In the genomic region with DNA sequence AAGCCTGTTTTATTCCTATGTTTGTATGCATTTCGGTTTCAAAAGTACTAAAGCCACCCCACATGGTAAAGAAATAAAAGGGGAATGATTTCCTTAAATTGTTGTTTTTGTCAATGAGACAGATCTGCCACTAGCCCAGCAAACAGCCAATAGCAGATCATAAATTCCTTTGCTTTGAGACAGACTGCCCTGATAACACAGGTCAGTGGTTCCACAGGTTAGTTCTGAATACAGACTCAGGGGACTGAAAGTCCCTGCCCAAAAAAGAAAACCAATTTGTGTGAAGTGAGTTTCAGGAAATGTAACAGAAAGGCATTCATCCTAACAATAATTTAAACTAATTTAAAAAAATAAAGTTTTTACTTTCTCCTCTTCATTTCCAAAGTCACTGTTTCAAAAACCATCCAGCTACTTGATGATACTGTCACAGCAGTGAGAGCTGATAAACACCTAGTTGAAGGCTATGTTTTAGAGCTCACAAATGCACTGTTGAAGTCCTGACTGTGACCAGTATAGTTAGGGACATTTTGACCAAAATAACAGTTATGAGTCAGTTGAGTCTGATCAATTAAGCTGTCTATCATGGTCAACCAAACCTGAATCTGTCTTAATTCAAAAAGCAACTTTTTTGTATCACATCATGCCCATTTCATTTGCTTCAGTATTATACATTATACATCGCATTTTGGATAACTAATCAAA, we compare ENCODE assay signal across 25 cellular contexts.
A peak's percentile ranks its signal among the peaks of the same experiment; 100 is the strongest.
DNase-seq lines count a peak whose midpoint lies in the region; ATAC-seq, FAIRE-seq and TF ChIP-seq lines count a peak whose summit lies in the region.
"Had no signal": no experiment of that assay in that cellular context is flagged by ENCODE, and none has a peak within 500 bp of the region (broad histone marks: within the 10 kb centered on the region; RNA-seq: fewer than 3 reads in every experiment).

No MANE protein-coding gene starts in this region.

- TF ChIP-seq CTCF in PC-9 (conservative IDR thresholded peaks at IDR 0.05) (no peak), foreskin keratinocyte (conservative IDR thresholded peaks at IDR 0.05) (no peak)

- H3K9me2 ChIP-seq in PC-9 (ENCODE audit: insufficient read depth) = no peaks in the 10 kb centered on the region

- FAIRE-seq in small intestine (lab: Jason Lieb, UNC) = no peak
- FAIRE-seq: GM12892, GM19239, RCC 7860 had no signal

- H3K36me3 ChIP-seq in small intestine (ENCODE audit: control insufficient read depth in 2 of 2, insufficient read depth in 2 of 2, low read length in 2 of 2) (no peaks in the 10 kb centered on the region), PC-9 (ENCODE audit: low read depth) (no peaks in the 10 kb centered on the region)
- H3K36me3 ChIP-seq: SJSA1 had no signal

- H4K20me1 ChIP-seq in PC-9 (ENCODE audit: insufficient read depth) = no peaks in the 10 kb centered on the region

- H3K27me3 ChIP-seq in small intestine (ENCODE audit: control insufficient read depth in 2 of 2, insufficient read depth in 2 of 2, low read length in 2 of 2) (no peaks in the 10 kb centered on the region), PC-9 (ENCODE audit: insufficient read depth, low read depth) (no peaks in the 10 kb centered on the region), foreskin keratinocyte (peaks cover 15% of the 10 kb centered on the region)
- H3K27me3 ChIP-seq: SJSA1 had no signal

- BruUV-seq in PC-9 (replicated peaks; lab: Mats Ljungman, UMichigan) = no TSS peak

- H3F3A ChIP-seq in PC-9 (ENCODE audit: insufficient read depth, low read depth) = no peaks in the 10 kb centered on the region

- WGBS in small intestine, 3 donors = 51 to 60% (median 58%) methylated on average over 2 of the region's 2 CpGs

- no peak overlapping the region for H3K27ac ChIP-seq in small intestine (ENCODE audit: low read depth in 1 of 2, low read length in 1 of 2)
- no peak overlapping the region for H3K27ac ChIP-seq in PC-9
- H3K27ac ChIP-seq in foreskin keratinocyte = no peak overlapping the region
- H3K27ac ChIP-seq: KMS-11, SJSA1 had no signal

- ATAC-seq in GM18868 (IDR thresholded peaks at IDR 0.05; ENCODE audit: unreplicated experiment) (peak; percentile 69), HG02884 (IDR thresholded peaks at IDR 0.05; ENCODE audit: unreplicated experiment) (peak; percentile 59), foreskin keratinocyte (no peak), HG03520 (IDR thresholded peaks at IDR 0.05; ENCODE audit: unreplicated experiment) (no peak)
- ATAC-seq: Right ventricle myocardium inferior had no signal

- no peaks in the 10 kb centered on the region for H3K9me3 ChIP-seq in small intestine (ENCODE audit: control insufficient read depth, low read depth)
- no peaks in the 10 kb centered on the region for H3K9me3 ChIP-seq in PC-9 (ENCODE audit: insufficient read depth, low read depth)
- H3K9me3 ChIP-seq: SJSA1 had no signal

- no peaks in the 10 kb centered on the region for H3K4me1 ChIP-seq in small intestine (ENCODE audit: control insufficient read depth in 2 of 2, insufficient read depth in 1 of 2, low read depth in 1 of 2, low read length in 1 of 2)
- no peaks in the 10 kb centered on the region for H3K4me1 ChIP-seq in PC-9 (replicated peaks; ENCODE audit: insufficient read depth)
- H3K4me1 ChIP-seq in foreskin keratinocyte = no peaks in the 10 kb centered on the region
- H3K4me1 ChIP-seq: SJSA1 had no signal

- DNase-seq in iPS-NIHi7 (ENCODE audit: extremely low spot score) (peak; percentile 28), small intestine (peak; percentile 14), PC-9 (no peak), foreskin keratinocyte (no peak), HEK293T (ENCODE audit: extremely low spot score) (no peak)
- DNase-seq: CD4-positive, CD25-positive, alpha-beta regulatory T cell; DMS 273 treated with DMSO at 0.1 percent for 48 hours; DND-41; H7; NCI-H1105; NCI-H146; NCI-H2029; NCI-H226; NCI-H510A treated with DMSO at 0.1 percent for 48 hours; NCI-H774; T-helper 1 cell had no signal

- no peak overlapping the region for H2AFZ ChIP-seq in PC-9

- H3K79me2 ChIP-seq in PC-9 (ENCODE audit: low read depth) = no peaks in the 10 kb centered on the region

- no peak overlapping the region for H3K4me2 ChIP-seq in PC-9
- H3K4me2 ChIP-seq: KMS-11 had no signal

- H3K4me3 ChIP-seq in small intestine (ENCODE audit: low read depth in 1 of 2, low read length in 2 of 2) = no peak overlapping the region
- no peak overlapping the region for H3K4me3 ChIP-seq in PC-9
- H3K4me3 ChIP-seq: SJSA1 had no signal

- intact Hi-C loops in PC-9 (cut with micrococcal nuclease; ENCODE audit: unreplicated experiment) = no loop called here

- POLR2A ChIA-PET in PC-9 (lab: Charles Lee; ENCODE audit: unreplicated experiment) (no interaction called here), HEK293T (lab: Yijun Ruan, JAX) (no interaction called here)

- CTCF ChIA-PET in PC-9 (lab: Charles Lee) (no interaction called here), HEK293T (lab: Yijun Ruan, JAX) (no interaction called here)

TF ChIP-seq in HEK293T, 16 proteins besides CTCF, POLR2A, EP300 and RAD21:
- no peak for TF ChIP-seq LEF1 (IDR thresholded peaks at IDR 0.05; ENCODE audit: borderline replicate concordance)
- no peak for TF ChIP-seq ZNF384 (IDR thresholded peaks at IDR 0.05)
- TF ChIP-seq FOXA1 (IDR thresholded peaks at IDR 0.05) = no peak
- TF ChIP-seq CTBP1 (IDR thresholded peaks at IDR 0.05; ENCODE audit: borderline replicate concordance) = no peak
- TF ChIP-seq HDGF (IDR thresholded peaks at IDR 0.05; ENCODE audit: borderline replicate concordance) = no peak
- no peak for TF ChIP-seq SP1 (IDR thresholded peaks at IDR 0.05)
- TF ChIP-seq SUZ12 (IDR thresholded peaks at IDR 0.05) = no peak
- TF ChIP-seq ELF4 (IDR thresholded peaks at IDR 0.05) = no peak

Comparison
In these comparisons a context has a peak if more than half of its experiments do, and no peak if none do; other contexts are left out.
1. ATAC-seq: peak in GM18868 (single experiment) and HG02884 (single experiment); none in foreskin keratinocyte (single experiment) and HG03520 (single experiment).
2. DNase-seq: peak in iPS-NIHi7 (single experiment) and small intestine (single experiment); none in PC-9 (0 of 2), foreskin keratinocyte (0 of 2) and HEK293T (single experiment).